In genomic region chr1:160360227-160360695, GRCh38 we compare ENCODE assay signal across 23 cellular contexts. TPM values are rescaled to one million over a fixed set of nuclear protein-coding genes. Genes with fewer than 3 reads are reported as not detected.
"Had no signal": no experiment of that assay in that cellular context is flagged by ENCODE, and none has a peak within 500 bp of the region (broad histone marks: within the 10 kb centered on the region; RNA-seq: fewer than 3 reads in every experiment).

No MANE protein-coding gene starts in this region.

- H3K27ac Mint-ChIP-seq: activated naive CD4-positive, alpha-beta T cell treated with anti-CD3 and anti-CD28 coated beads, Interleukin-2, amount 50 U/mL, for 24 hours; progenitor cell of endocrine pancreas had no signal

- H3K27ac ChIP-seq: epithelial cell of prostate, stomach, testis had no signal

- DNase-seq: activated CD4-positive, alpha-beta T cell treated with anti-CD3 and anti-CD28 coated beads, Interleukin-2, amount 50 U/mL, for 1 hour; activated CD4-positive, CD25-positive, alpha-beta regulatory T cell treated with anti-CD3 and anti-CD28 coated beads, Interleukin-2, amount 50 U/mL, for 72 hours; activated gamma-delta T cell; foreskin fibroblast; hypothalamus; islet precursor cell; left colon; midbrain; nephron progenitor cell; right cardiac atrium; small intestine; stimulated activated CD4-positive, alpha-beta T cell treated with anti-CD3 and anti-CD28 coated beads, Interleukin-15, amount 100 ng/mL, for 24 hours; stimulated activated CD4-positive, alpha-beta T cell treated with anti-CD3 and anti-CD28 coated beads, Interleukin-2, amount 100 ng/mL, for 48 hours; stomach; testis had no signal

- H3K9me3 Mint-ChIP-seq: activated naive CD4-positive, alpha-beta T cell treated with anti-CD3 and anti-CD28 coated beads, Interleukin-2, amount 50 U/mL, for 24 hours; nephron progenitor cell had no signal

- H3K27me3 Mint-ChIP-seq: activated naive CD4-positive, alpha-beta T cell treated with anti-CD3 and anti-CD28 coated beads, Interleukin-2, amount 50 U/mL, for 24 hours; progenitor cell of endocrine pancreas had no signal

- H3K27me3 ChIP-seq: stomach, testis had no signal

- H3K4me1 ChIP-seq: stomach, testis had no signal

- ATAC-seq: left colon had no signal

- H3K4me1 Mint-ChIP-seq: activated naive CD4-positive, alpha-beta T cell treated with anti-CD3 and anti-CD28 coated beads, Interleukin-2, amount 50 U/mL, for 24 hours had no signal

- H3K4me3 Mint-ChIP-seq: activated naive CD4-positive, alpha-beta T cell treated with anti-CD3 and anti-CD28 coated beads, Interleukin-2, amount 50 U/mL, for 24 hours; nephron progenitor cell had no signal

- H3K9me3 ChIP-seq: stomach, testis had no signal

- H3K4me3 ChIP-seq: lung, stomach, testis had no signal

RNA-seq across cellular contexts. Expression of gene NHLH1, which starts 6.6 kb away (rescaled TPM):
- total RNA-seq: cardiac septum, dermis microvascular lymphatic vessel endothelial cell, stomach, urinary bladder had no signal

RNA-seq across cellular contexts. Expression of gene VANGL2, which starts 40.1 kb away (rescaled TPM):
- total RNA-seq: dermis microvascular lymphatic vessel endothelial cell; T-helper 1 cell treated with Interleukin-12 subunit alpha and Interleukin-12 subunit beta and Interleukin-4 antibody, amounts not matched to agents 30 ng/mL and 1 ng/mL, for 36 hours had no signal
